Comparison of ENCODE assay signal across 15 cellular contexts in the genomic region with DNA sequence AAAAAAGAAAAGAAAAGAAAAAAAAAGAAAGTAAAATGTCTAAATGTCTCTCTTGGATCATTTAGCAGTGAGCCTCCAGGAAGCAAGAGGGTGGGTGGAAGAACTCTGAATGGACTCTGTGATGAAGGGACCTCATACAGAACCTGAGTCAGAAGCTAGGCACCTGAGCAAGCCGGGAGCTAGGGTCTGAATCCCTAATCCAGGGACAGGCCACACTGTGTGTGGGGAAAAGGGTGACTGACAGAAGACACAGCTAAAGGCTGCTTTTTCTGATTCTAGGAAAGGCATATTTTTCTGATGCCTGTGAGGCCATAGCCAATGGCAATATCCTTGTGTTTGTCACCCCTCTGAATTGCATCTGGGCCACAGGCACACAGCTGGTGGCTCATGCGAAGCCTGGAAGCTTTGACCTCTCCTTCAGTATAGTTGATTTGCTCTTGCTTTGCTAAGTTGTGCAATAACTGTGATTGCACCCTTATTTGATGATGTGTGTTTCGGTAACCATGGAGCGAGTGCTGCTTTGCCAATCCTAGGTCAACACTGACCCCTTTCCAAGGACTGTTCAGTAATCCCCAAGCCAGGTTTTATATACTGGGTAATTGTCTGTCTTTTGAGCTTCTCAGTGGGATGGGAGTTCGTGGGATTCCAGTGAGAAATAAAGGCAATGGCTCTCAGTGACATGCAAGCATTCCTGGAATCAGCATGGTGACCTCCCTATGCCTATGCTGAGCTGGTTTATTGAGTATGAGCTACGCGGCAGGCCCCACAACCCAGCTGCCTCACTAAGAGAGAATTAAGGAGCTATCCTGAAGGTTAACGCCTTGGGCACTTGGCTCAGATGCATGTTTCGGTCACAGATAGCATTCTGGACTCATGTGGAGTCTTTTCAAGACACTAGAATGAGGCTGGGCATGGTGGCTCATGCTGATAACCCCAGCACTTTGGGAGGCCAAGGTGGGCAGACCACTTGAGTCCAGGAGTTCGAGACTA. TPM values are rescaled to one million over a fixed set of nuclear protein-coding genes. Genes with fewer than 3 reads are reported as not detected.
DNase-seq lines count a peak whose midpoint lies in the region; ATAC-seq and TF ChIP-seq lines count a peak whose summit lies in the region.
"Had no signal": no experiment of that assay in that cellular context is flagged by ENCODE, and none has a peak within 500 bp of the region (broad histone marks: within the 10 kb centered on the region; RNA-seq: fewer than 3 reads in every experiment).

No MANE protein-coding gene starts in this region.

- peaks cover 14 to 20% of the 10 kb centered on the region in 2 experiments for H3K4me1 Mint-ChIP-seq in H9
- H3K4me1 Mint-ChIP-seq: activated naive CD8-positive, alpha-beta T cell treated with anti-CD3 and anti-CD28 coated beads, Interleukin-2, amount 10 ng/mL, durations not matched to agents 7 days and 5 days had no signal

- H3K23me2 ChIP-seq in H9 (ENCODE audit: insufficient read length, low read depth, low read length, poor library complexity, severe bottlenecking): no peaks in the 10 kb centered on the region

- H3K27ac Mint-ChIP-seq in H9: 0 out of 7 replicates have a peak overlapping the region, but pooled peaks of 1 of the 3 experiments have one; percentile 17
- H3K27ac Mint-ChIP-seq: activated naive CD8-positive, alpha-beta T cell treated with anti-CD3 and anti-CD28 coated beads, Interleukin-2, amount 10 ng/mL, durations not matched to agents 7 days and 5 days had no signal

- H3K79me1 ChIP-seq in H9 (ENCODE audit: insufficient read depth, low read depth, low read length, poor library complexity, severe bottlenecking): no peaks in the 10 kb centered on the region

- H3K27me3 Mint-ChIP-seq in H9 (ENCODE audit: low read depth): no peaks in the 10 kb centered on the region
- H3K27me3 Mint-ChIP-seq: activated naive CD8-positive, alpha-beta T cell treated with anti-CD3 and anti-CD28 coated beads, Interleukin-2, amount 10 ng/mL, durations not matched to agents 7 days and 5 days had no signal

- no peak overlapping the region for H2BK15ac ChIP-seq in H9 (ENCODE audit: low read depth, low read length)

- H3K4me1 ChIP-seq in mucosa of rectum (ENCODE audit: control insufficient read depth in 2 of 2, insufficient read depth in 2 of 2, low read length in 2 of 2) (peaks cover 2 to 3% of the 10 kb centered on the region in 2 donors), upper lobe of right lung (peaks cover 12% of the 10 kb centered on the region), H9 (ENCODE audit: insufficient read depth, low read length) (no peaks in the 10 kb centered on the region)
- H3K4me1 ChIP-seq: A549, SJCRH30 had no signal

- H3K27ac ChIP-seq in mucosa of rectum (ENCODE audit: low read depth in 2 of 2, low read length in 2 of 2): peak overlapping the region; percentile 17 to 56
- H3K27ac ChIP-seq in upper lobe of right lung: peak overlapping the region; percentile 89
- H3K27ac ChIP-seq in H9 (ENCODE audit: insufficient read length, low read depth, low read length): no peak overlapping the region
- H3K27ac ChIP-seq: A549, SJCRH30, thoracic aorta had no signal

- H3K4me3 Mint-ChIP-seq in H9: no peak overlapping the region
- H3K4me3 Mint-ChIP-seq: activated naive CD8-positive, alpha-beta T cell treated with anti-CD3 and anti-CD28 coated beads, Interleukin-2, amount 10 ng/mL, durations not matched to agents 7 days and 5 days had no signal

- no peak overlapping the region for H3T11ph ChIP-seq in H9 (ENCODE audit: low read length)

- H2AK5ac ChIP-seq in H9 (ENCODE audit: insufficient read length, low read length): no peak overlapping the region

- H3K4me3 ChIP-seq in fibroblast of mammary gland (ENCODE audit: control insufficient read depth, low read depth, low read length) (no peak overlapping the region), mucosa of rectum (ENCODE audit: low read length in 2 of 2) (no peak overlapping the region), upper lobe of right lung (no peak overlapping the region)
- H3K4me3 ChIP-seq: A549, SJCRH30, thoracic aorta had no signal

- peaks cover 0 to 2% of the 10 kb centered on the region in 2 experiments; a peak in 2 of 5 replicates for H3K9me3 Mint-ChIP-seq in H9
- H3K9me3 Mint-ChIP-seq: activated naive CD8-positive, alpha-beta T cell treated with anti-CD3 and anti-CD28 coated beads, Interleukin-2, amount 10 ng/mL, durations not matched to agents 7 days and 5 days had no signal

- TF ChIP-seq CTCF in fibroblast of mammary gland (conservative IDR thresholded peaks at IDR 0.05; ENCODE audit: control insufficient read depth, insufficient read depth, low read depth, low read length) (no peak), upper lobe of right lung (IDR thresholded peaks at IDR 0.05) (no peak), H9 (conservative IDR thresholded peaks at IDR 0.05) (no peak)

- no peak overlapping the region for H3K4ac ChIP-seq in H9 (ENCODE audit: low read depth, low read length)

- H4K8ac ChIP-seq in H9 (replicated peaks; ENCODE audit: insufficient read length, low read depth, low read length): no peak overlapping the region

- no peak overlapping the region for H4K91ac ChIP-seq in H9 (ENCODE audit: insufficient read length, low read depth, low read length)

- H2BK20ac ChIP-seq in H9 (ENCODE audit: low read depth, low read length, poor library complexity, severe bottlenecking): no peak overlapping the region

- no peak overlapping the region for H3K23ac ChIP-seq in H9 (ENCODE audit: insufficient read length, low read depth, low read length)

- H4K5ac ChIP-seq in H9 (ENCODE audit: insufficient read length, low read depth, low read length): no peak overlapping the region

- no peak overlapping the region for H3K4me2 ChIP-seq in H9 (ENCODE audit: insufficient read depth, insufficient read length, low read length)
- H3K4me2 ChIP-seq: A549 had no signal

- H3K56ac ChIP-seq in H9 (ENCODE audit: insufficient read length, low read depth, low read length): no peak overlapping the region

- no peak overlapping the region for H3K18ac ChIP-seq in H9 (ENCODE audit: insufficient read length, low read depth, low read length)

- H3K9ac ChIP-seq in mucosa of rectum (ENCODE audit: low read depth in 1 of 2, low read length in 2 of 2) (no peak overlapping the region), H9 (ENCODE audit: extremely low read depth, insufficient read length, low read length) (no peak overlapping the region)

- H3K36me3 ChIP-seq in mucosa of rectum (ENCODE audit: control insufficient read depth in 2 of 2, insufficient read depth in 2 of 2, low read length in 2 of 2): no peaks in the 10 kb centered on the region
- H3K36me3 ChIP-seq in upper lobe of right lung: no peaks in the 10 kb centered on the region
- H3K36me3 ChIP-seq: SJCRH30, thoracic aorta had no signal

- H3K9me3 ChIP-seq in mucosa of rectum (ENCODE audit: control insufficient read depth in 2 of 2, low read length in 2 of 2) (no peaks in the 10 kb centered on the region), upper lobe of right lung (no peaks in the 10 kb centered on the region), H9 (ENCODE audit: control insufficient read depth, low read depth, low read length) (no peaks in the 10 kb centered on the region)
- H3K9me3 ChIP-seq: A549, SJCRH30, thoracic aorta had no signal

- no peak overlapping the region for H2BK12ac ChIP-seq in H9 (ENCODE audit: insufficient read length, low read depth, low read length)

- intact Hi-C loops in upper lobe of right lung (cut with DNase I): no loop called here

- no peak overlapping the region for H2BK5ac ChIP-seq in H9 (ENCODE audit: insufficient read length, low read length)

- H3K27me3 ChIP-seq in mucosa of rectum (ENCODE audit: control insufficient read depth in 2 of 2, insufficient read depth in 2 of 2, low read length in 2 of 2) (no peaks in the 10 kb centered on the region), upper lobe of right lung (no peaks in the 10 kb centered on the region), H9 (ENCODE audit: insufficient read depth, low read length) (no peaks in the 10 kb centered on the region)
- H3K27me3 ChIP-seq: SJCRH30 had no signal

- peaks cover 0 to 2% (median 0%) of the 10 kb centered on the region in 3 experiments; a peak in 1 of 7 replicates for H3K36me3 Mint-ChIP-seq in H9 (ENCODE audit: insufficient read depth in 1 of 3, low read depth in 3 of 3)
- H3K36me3 Mint-ChIP-seq: activated naive CD8-positive, alpha-beta T cell treated with anti-CD3 and anti-CD28 coated beads, Interleukin-2, amount 10 ng/mL, durations not matched to agents 7 days and 5 days had no signal

- no peak overlapping the region for H3K14ac ChIP-seq in H9 (ENCODE audit: insufficient read depth, low read length)

- DNase-seq in NOMO-1 treated with DMSO at 0.1 percent for 48 hours (lab: John Stamatoyannopoulos, UW; ENCODE audit: unreplicated experiment) (peak; percentile 55), NOMO-1 treated with dmso at 0.1 percent for 144 hours (lab: John Stamatoyannopoulos, UW; ENCODE audit: unreplicated experiment) (no peak), fibroblast of mammary gland (ENCODE audit: low read depth) (peak; percentile 84), upper lobe of right lung (peak; percentile 75), H9 (no peak), occipital lobe (lab: John Stamatoyannopoulos, UW) (no peak)
- no peak for DNase-seq in activated CD4-positive, alpha-beta T cell treated with anti-CD3 and anti-CD28 coated beads for 1 hour
- DNase-seq: activated naive CD8-positive, alpha-beta T cell treated with anti-CD3 and anti-CD28 coated beads, Interleukin-2, amount 10 ng/mL, durations not matched to agents 7 days and 5 days; erythroblast; GDM1; SJCRH30; stimulated activated CD4-positive, alpha-beta T cell treated with anti-CD3 and anti-CD28 coated beads, Interleukin-2, amount 100 ng/mL, for 24 hours had no signal

- H4K20me1 ChIP-seq in H9 (ENCODE audit: control insufficient read depth, insufficient read depth, insufficient read length): no peaks in the 10 kb centered on the region

- no peak overlapping the region for H2AFZ ChIP-seq in H9 (ENCODE audit: low read length)

- H3K79me2 ChIP-seq in H9 (ENCODE audit: insufficient read depth, low read length): no peaks in the 10 kb centered on the region

- no CpG with 5 or more reads among the region's 10 CpGs for WGBS in H9 (ENCODE audit: extremely low coverage, insufficient read length, low lambda C conversion rate)

- H2BK120ac ChIP-seq in H9 (ENCODE audit: low read depth, low read length, poor library complexity, severe bottlenecking): no peak overlapping the region

- ATAC-seq in upper lobe of right lung: peak; percentile 74
- ATAC-seq: A549 had no signal

RNA-seq across cellular contexts. Expression of gene OSBPL11, which starts 49.0 kb away (rescaled TPM):
- total RNA-seq in upper lobe of right lung (22.3 TPM), H9 (2021) (20.7 and 21.1 TPM in 2 replicates), occipital lobe (26.8 TPM)

Comparison
In these comparisons a context has a peak if more than half of its experiments do, and no peak if none do; other contexts are left out.
1. DNase-seq: peak in NOMO-1 treated with DMSO at 0.1 percent for 48 hours (single experiment), fibroblast of mammary gland (single experiment) and upper lobe of right lung (single experiment); none in NOMO-1 treated with dmso at 0.1 percent for 144 hours (single experiment), H9 (single experiment), occipital lobe (single experiment) and activated CD4-positive, alpha-beta T cell treated with anti-CD3 and anti-CD28 coated beads for 1 hour (single experiment).